8 cellular contexts compared by ENCODE assay signal in the genomic region with DNA sequence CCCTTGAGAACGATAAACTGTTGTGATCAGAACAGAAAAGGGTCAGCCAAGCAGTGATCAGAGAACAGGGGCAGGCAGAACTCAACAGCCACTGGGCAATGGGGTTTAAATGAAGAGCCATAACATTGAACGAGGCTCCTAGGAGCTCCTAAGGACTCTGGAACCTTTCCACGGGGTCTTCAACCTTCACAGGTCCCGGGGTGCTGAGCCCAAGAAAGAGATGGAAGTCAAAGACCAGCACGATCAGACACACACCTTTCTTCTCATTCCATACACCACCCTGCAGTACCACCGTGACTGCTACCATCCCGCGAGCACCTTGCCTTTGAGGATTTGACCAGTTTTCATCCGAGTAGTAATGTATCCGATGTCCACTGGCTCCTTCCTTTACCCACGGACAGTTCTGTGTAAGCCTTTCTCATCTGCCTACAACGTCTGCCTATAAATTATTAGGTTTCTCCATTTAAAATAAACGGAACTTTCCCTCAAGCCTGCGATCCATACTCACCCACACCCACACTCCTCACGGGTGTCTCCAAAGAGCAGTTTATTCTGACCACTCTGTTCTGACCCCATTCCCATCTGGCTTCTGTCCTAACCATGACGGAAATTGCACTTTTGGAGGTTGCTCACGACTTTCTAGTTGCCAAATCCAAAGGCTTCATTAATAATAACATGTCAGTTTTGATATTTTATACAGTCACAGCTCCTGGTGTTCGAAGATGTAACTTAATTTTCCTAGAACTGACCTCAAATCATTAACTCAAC. TPM values are rescaled to one million over a fixed set of nuclear protein-coding genes. Genes with fewer than 3 reads are reported as not detected.
DNase-seq lines count a peak whose midpoint lies in the region; ATAC-seq and TF ChIP-seq lines count a peak whose summit lies in the region.

No MANE protein-coding gene starts in this region.

- H3K4me3 Mint-ChIP-seq in stimulated activated naive CD8-positive, alpha-beta T cell treated with anti-CD3 and anti-CD28 coated beads, Interleukin-15, Interleukin-2, amounts not matched to agents 100 ng/mL and 50 ng/mL, for 24 hours, result peak overlapping the region; percentile 81
- H3K4me3 Mint-ChIP-seq in effector memory CD8-positive, alpha-beta T cell, result peak overlapping the region; percentile 20 to 78
- peak overlapping the region in 1 of 2 donors; percentile 89 for H3K4me3 Mint-ChIP-seq in CD14-positive monocyte

- peak overlapping the region; percentile 74 for H3K27ac ChIP-seq in muscle layer of duodenum (ENCODE audit: low read length)

- peaks cover 5% of the 10 kb centered on the region for H3K4me1 Mint-ChIP-seq in stimulated activated naive CD8-positive, alpha-beta T cell treated with anti-CD3 and anti-CD28 coated beads, Interleukin-15, Interleukin-2, amounts not matched to agents 100 ng/mL and 50 ng/mL, for 24 hours (ENCODE audit: low read depth)
- peaks cover 5 to 8% of the 10 kb centered on the region in 2 donors for H3K4me1 Mint-ChIP-seq in effector memory CD8-positive, alpha-beta T cell (ENCODE audit: low read depth in 2 of 2)
- peaks cover 6% of the 10 kb centered on the region for H3K4me1 Mint-ChIP-seq in CD14-positive monocyte

- intact Hi-C loops in CD14-positive monocyte (cut with micrococcal nuclease), result loop anchor here in 1 of 2 donors (5.0 kb wide), 1 partner anchor 450 kb away; no protein-coding TSS in a partner anchor

- no peaks in the 10 kb centered on the region for H3K27me3 ChIP-seq in muscle layer of duodenum (ENCODE audit: low read depth, low read length)

- peak overlapping the region; percentile 56 to 61 for H3K4me3 ChIP-seq in muscle layer of duodenum (ENCODE audit: low read depth in 1 of 2, low read length in 2 of 2)

- no peak overlapping the region for H3K27ac Mint-ChIP-seq in stimulated activated naive CD8-positive, alpha-beta T cell treated with anti-CD3 and anti-CD28 coated beads, Interleukin-15, Interleukin-2, amounts not matched to agents 100 ng/mL and 50 ng/mL, for 24 hours
- peak overlapping the region; percentile 75 to 93 for H3K27ac Mint-ChIP-seq in effector memory CD8-positive, alpha-beta T cell
- peak overlapping the region in 1 of 7 donors; percentile 43 for H3K27ac Mint-ChIP-seq in CD14-positive monocyte

- H3K27me3 Mint-ChIP-seq in stimulated activated naive CD8-positive, alpha-beta T cell treated with anti-CD3 and anti-CD28 coated beads, Interleukin-15, Interleukin-2, amounts not matched to agents 100 ng/mL and 50 ng/mL, for 24 hours, result peaks cover 10% of the 10 kb centered on the region
- peaks cover 0 to 36% of the 10 kb centered on the region in 2 donors for H3K27me3 Mint-ChIP-seq in effector memory CD8-positive, alpha-beta T cell
- H3K27me3 Mint-ChIP-seq in CD14-positive monocyte (ENCODE audit: low read depth in 3 of 3), result peaks cover 15 to 29% (median 19%) of the 10 kb centered on the region in 3 donors

- no peak for DNase-seq in stimulated activated naive CD8-positive, alpha-beta T cell treated with anti-CD3 and anti-CD28 coated beads, Interleukin-15, Interleukin-2, amounts not matched to agents 100 U/mL and 50 U/mL, for 24 hours
- DNase-seq in effector memory CD8-positive, alpha-beta T cell, result no peak
- DNase-seq in CD14-positive monocyte (ENCODE audit: low spot score) (no peak), HK-2 (ENCODE audit: unreplicated experiment) (no peak)

- no peak for ATAC-seq in stimulated activated naive CD8-positive, alpha-beta T cell treated with anti-CD3 and anti-CD28 coated beads, Interleukin-15, Interleukin-2, amounts not matched to agents 100 U/mL and 50 U/mL, for 24 hours
- no peak for ATAC-seq in effector memory CD8-positive, alpha-beta T cell (replicated peaks)
- ATAC-seq in GM21526 (IDR thresholded peaks at IDR 0.05; ENCODE audit: low FRiP score, unreplicated experiment), result no peak
- no peak for ATAC-seq in GM18502 (IDR thresholded peaks at IDR 0.05; ENCODE audit: poor library complexity, unreplicated experiment)

- H3K9me3 Mint-ChIP-seq in stimulated activated naive CD8-positive, alpha-beta T cell treated with anti-CD3 and anti-CD28 coated beads, Interleukin-15, Interleukin-2, amounts not matched to agents 100 ng/mL and 50 ng/mL, for 24 hours, result no peaks in the 10 kb centered on the region
- H3K9me3 Mint-ChIP-seq in effector memory CD8-positive, alpha-beta T cell, result no peaks in the 10 kb centered on the region
- H3K9me3 Mint-ChIP-seq in CD14-positive monocyte, result peaks cover 0 to 2% (median 0%) of the 10 kb centered on the region in 7 donors

- no peaks in the 10 kb centered on the region for H3K9me3 ChIP-seq in muscle layer of duodenum (ENCODE audit: control insufficient read depth in 1 of 2, low read length in 2 of 2)

- TF ChIP-seq CTCF in CD14-positive monocyte (IDR thresholded peaks at IDR 0.05), result no peak

- H3K36me3 ChIP-seq in muscle layer of duodenum (ENCODE audit: control insufficient read depth in 1 of 2, insufficient read depth in 2 of 2, low read length in 2 of 2), result no peaks in the 10 kb centered on the region

- peaks cover 0 to 6% of the 10 kb centered on the region in 2 donors for H3K4me1 ChIP-seq in muscle layer of duodenum (ENCODE audit: control insufficient read depth in 1 of 2, insufficient read depth in 2 of 2, low read length in 2 of 2)

- no peaks in the 10 kb centered on the region for H3K36me3 Mint-ChIP-seq in stimulated activated naive CD8-positive, alpha-beta T cell treated with anti-CD3 and anti-CD28 coated beads, Interleukin-15, Interleukin-2, amounts not matched to agents 100 ng/mL and 50 ng/mL, for 24 hours (ENCODE audit: low read depth)
- peaks cover 5% of the 10 kb centered on the region for H3K36me3 Mint-ChIP-seq in effector memory CD8-positive, alpha-beta T cell (ENCODE audit: insufficient read depth)
- no peaks in the 10 kb centered on the region for H3K36me3 Mint-ChIP-seq in CD14-positive monocyte

RNA-seq across cellular contexts. Expression of gene HHAT, which starts 16.8 kb away (rescaled TPM):
- 1 to 10 TPM; 1.1 to 1.5 TPM for polyA plus RNA-seq in CD14-positive monocyte
